Comparison of ENCODE assay signal across 8 cellular contexts in the genomic region with DNA sequence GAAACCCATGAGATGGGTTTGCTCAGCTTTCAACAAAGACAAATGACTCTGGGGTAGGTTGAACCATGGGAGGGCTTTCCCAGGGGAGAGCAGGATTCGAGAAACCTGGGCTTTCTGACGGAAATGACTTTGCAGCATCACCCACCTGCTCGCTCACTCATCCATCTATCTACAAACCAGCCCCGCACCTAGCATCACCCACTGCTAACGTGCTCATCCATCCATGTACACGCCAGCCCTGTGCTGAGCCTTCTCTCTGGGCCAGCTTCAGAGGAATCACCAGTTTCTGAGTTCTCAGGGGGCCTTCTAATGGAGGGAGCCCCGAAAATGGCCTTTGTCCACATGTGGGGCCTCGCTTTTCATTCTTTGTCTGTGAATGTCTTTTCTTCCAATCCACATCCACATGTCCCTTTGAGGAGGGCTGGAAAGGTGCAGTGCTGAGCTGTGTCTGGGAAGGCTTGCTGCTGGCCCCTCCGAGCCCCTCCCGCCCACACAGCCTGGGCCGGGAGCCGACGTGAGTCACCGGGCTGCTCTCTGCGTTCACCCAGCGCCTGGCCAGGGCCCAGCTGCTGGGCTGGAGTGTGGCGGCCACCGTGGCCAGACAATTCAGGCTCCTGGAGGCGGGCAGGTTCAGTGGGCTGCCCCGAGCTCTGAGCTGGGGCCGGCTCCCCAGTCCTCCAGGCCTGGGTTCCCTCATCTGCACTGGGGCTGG. TPM values are rescaled to one million over a fixed set of nuclear protein-coding genes. Genes with fewer than 3 reads are reported as not detected.
A peak's percentile ranks its signal among the peaks of the same experiment; 100 is the strongest.
DNase-seq lines count a peak whose midpoint lies in the region; ATAC-seq and TF ChIP-seq lines count a peak whose summit lies in the region.

No MANE protein-coding gene starts in this region.

- H3K36me3 ChIP-seq in WERI-Rb-1 = peaks cover 38% of the 10 kb centered on the region
- H3K36me3 ChIP-seq in heart left ventricle = no peaks in the 10 kb centered on the region
- no peaks in the 10 kb centered on the region for H3K36me3 ChIP-seq in prostate gland

- no peaks in the 10 kb centered on the region for H3K27me3 ChIP-seq in WERI-Rb-1 (ENCODE audit: insufficient read depth, low read depth, severe bottlenecking)
- peaks cover 0 to 2% (median 0%) of the 10 kb centered on the region in 9 donors for H3K27me3 ChIP-seq in heart left ventricle
- H3K27me3 ChIP-seq in prostate gland (replicated peaks; ENCODE audit: insufficient read depth) = peaks cover 2% of the 10 kb centered on the region

- TF ChIP-seq CTCF in WERI-Rb-1 (IDR thresholded peaks at IDR 0.05; ENCODE audit: low read depth, low read length) = no peak
- no peak for TF ChIP-seq CTCF in heart left ventricle (IDR thresholded peaks at IDR 0.05)
- no peak for TF ChIP-seq CTCF in prostate gland (IDR thresholded peaks at IDR 0.05)
- TF ChIP-seq CTCF in progenitor cell of endocrine pancreas (IDR thresholded peaks at IDR 0.05; ENCODE audit: unreplicated experiment) = no peak

- ATAC-seq in heart left ventricle (peak; percentile 94 to 98 (median 96)), GM18498 (IDR thresholded peaks at IDR 0.05; ENCODE audit: unreplicated experiment) (no peak), HG02759 (IDR thresholded peaks at IDR 0.05; ENCODE audit: unreplicated experiment) (no peak)

- no peaks in the 10 kb centered on the region for H3K9me3 ChIP-seq in WERI-Rb-1 (ENCODE audit: severe bottlenecking)
- H3K9me3 ChIP-seq in heart left ventricle = no peaks in the 10 kb centered on the region
- H3K9me3 ChIP-seq in prostate gland = no peaks in the 10 kb centered on the region

- no peak overlapping the region for H3K4me3 Mint-ChIP-seq in progenitor cell of endocrine pancreas (ENCODE audit: low read depth)

- peaks cover 3% of the 10 kb centered on the region for H3K4me1 Mint-ChIP-seq in progenitor cell of endocrine pancreas (ENCODE audit: low read depth)

- H3K4me3 ChIP-seq in WERI-Rb-1 (ENCODE audit: low read depth, low read length) (no peak overlapping the region), heart left ventricle (peak overlapping the region in 1 of 12 donors; percentile 17), prostate gland (no peak overlapping the region)

- WGBS in heart left ventricle, 4 donors = 30 to 52% (median 33%) methylated on average over 12 to 21 of the region's 21 CpGs
- 25% methylated on average over 19 of the region's 21 CpGs for WGBS in prostate gland

- intact Hi-C loops in heart left ventricle (cut with DNase I) = loop anchor here in 3 of 10 donors (2.0 to 5.0 kb wide), 3 partner anchors 30 to 85 kb away; no protein-coding TSS in a partner anchor
- intact Hi-C loops in prostate gland (cut with DNase I) = no loop called here

- TF ChIP-seq POLR2A in heart left ventricle (IDR thresholded peaks at IDR 0.05) = no peak
- no peak for TF ChIP-seq POLR2A in prostate gland (IDR thresholded peaks at IDR 0.05)

- H3K27ac Mint-ChIP-seq in progenitor cell of endocrine pancreas = no peak overlapping the region

- H3K27me3 Mint-ChIP-seq in progenitor cell of endocrine pancreas = peaks cover 12% of the 10 kb centered on the region

- DNase-seq in Daoy (ENCODE audit: low read depth) (peak; percentile 95), WERI-Rb-1 (peak; percentile 55), heart left ventricle (peak; percentile 82 to 93 (median 90)), prostate gland (ENCODE audit: low spot score) (peak; percentile 34), progenitor cell of endocrine pancreas (ENCODE audit: low spot score, unreplicated experiment) (no peak)
- no peak for DNase-seq in activated effector memory CD4-positive, alpha-beta T cell treated with anti-CD3 and anti-CD28 coated beads, Interleukin-2, amount 50 U/mL, for 16 hours

- H3K27ac ChIP-seq in WERI-Rb-1 (peak overlapping the region; percentile 80), heart left ventricle (peak overlapping the region in 11 of 12 donors; percentile 63 to 82 (median 72)), prostate gland (peak overlapping the region; percentile 3 to 48)

- H3K4me1 ChIP-seq in heart left ventricle (peaks cover 0 to 34% (median 19%) of the 10 kb centered on the region in 12 donors), prostate gland (replicated peaks) (peaks cover 2% of the 10 kb centered on the region)

- no peaks in the 10 kb centered on the region for H3K36me3 Mint-ChIP-seq in progenitor cell of endocrine pancreas (ENCODE audit: insufficient read depth)

- H3K9me3 Mint-ChIP-seq in progenitor cell of endocrine pancreas (ENCODE audit: low read depth) = no peaks in the 10 kb centered on the region

RNA-seq across cellular contexts. Expression of gene SORCS2, which starts 14.7 kb away (rescaled TPM):
- 0.91 and 2.0 TPM in 2 replicates for total RNA-seq in Daoy (2014; rRNA removed; shearing (Covaris generic))
- total RNA-seq in heart left ventricle (1 to 10 TPM; 1.7 to 5.5 (median 3.2) TPM), prostate gland (1 to 10 TPM; 1.0 to 4.4 TPM), progenitor cell of endocrine pancreas (2.2 and 2.9 TPM in 2 replicates)
- polyA plus RNA-seq in heart left ventricle = under 1 TPM; 0.28 to 0.50 TPM

Comparison
In these comparisons a context has a peak if more than half of its experiments do, and no peak if none do; other contexts are left out.
1. DNase-seq: peak in Daoy (single experiment), WERI-Rb-1 (single experiment), heart left ventricle (5 of 5) and prostate gland (single experiment); none in progenitor cell of endocrine pancreas (single experiment) and activated effector memory CD4-positive, alpha-beta T cell treated with anti-CD3 and anti-CD28 coated beads, Interleukin-2, amount 50 U/mL, for 16 hours (single experiment).
2. H3K27ac ChIP-seq: peak in every context shown above with its lines; median percentile 80 in WERI-Rb-1; 72 in heart left ventricle; 26 in prostate gland.
3. ATAC-seq: peak in heart left ventricle (4 of 4); none in GM18498 (single experiment) and HG02759 (single experiment).